In genomic region chr1:162397039-162397448, GRCh38 we compare ENCODE assay signal across 17 cellular contexts. TPM values are rescaled to one million over a fixed set of nuclear protein-coding genes. Genes with fewer than 3 reads are reported as not detected.
DNase-seq lines count a peak whose midpoint lies in the region; ATAC-seq and TF ChIP-seq lines count a peak whose summit lies in the region.
"Had no signal": no experiment of that assay in that cellular context is flagged by ENCODE, and none has a peak within 500 bp of the region (broad histone marks: within the 10 kb centered on the region; RNA-seq: fewer than 3 reads in every experiment).

No MANE protein-coding gene starts in this region.

- WGBS in liver: 68% methylated on average over 3 of the region's 3 CpGs

- peak; percentile 33 to 39 for TF ChIP-seq RAD21 in liver (IDR thresholded peaks at IDR 0.05)

- no peak for ATAC-seq in GM21447 (IDR thresholded peaks at IDR 0.05; ENCODE audit: unreplicated experiment)
- ATAC-seq: left ventricle myocardium superior had no signal

- no peak overlapping the region for H3K27ac ChIP-seq in liver (ENCODE audit: low read depth in 1 of 2, low read length in 2 of 2)
- H3K27ac ChIP-seq: colonic mucosa, epithelial cell of prostate, psoas muscle had no signal

- H3K36me3 ChIP-seq in BE2C: no peaks in the 10 kb centered on the region
- no peaks in the 10 kb centered on the region for H3K36me3 ChIP-seq in liver (ENCODE audit: control insufficient read depth in 4 of 4, insufficient read depth in 3 of 4, low read depth in 1 of 4, low read length in 3 of 4)
- H3K36me3 ChIP-seq: colonic mucosa had no signal

- H3K4me3 Mint-ChIP-seq in activated CD4-positive, alpha-beta memory T cell treated with anti-CD3 and anti-CD28 coated beads for 36 hours: no peak overlapping the region

- no peaks in the 10 kb centered on the region for H3K9me3 Mint-ChIP-seq in activated CD4-positive, alpha-beta memory T cell treated with anti-CD3 and anti-CD28 coated beads for 36 hours

- H3K9me3 ChIP-seq in BE2C (no peaks in the 10 kb centered on the region), liver (ENCODE audit: control insufficient read depth in 4 of 4, low read length in 3 of 4) (no peaks in the 10 kb centered on the region)
- H3K9me3 ChIP-seq: colonic mucosa, psoas muscle had no signal

- no peaks in the 10 kb centered on the region for H3K36me3 Mint-ChIP-seq in activated CD4-positive, alpha-beta memory T cell treated with anti-CD3 and anti-CD28 coated beads for 36 hours

- H3K4me1 Mint-ChIP-seq in activated CD4-positive, alpha-beta memory T cell treated with anti-CD3 and anti-CD28 coated beads for 36 hours (ENCODE audit: low read depth): no peaks in the 10 kb centered on the region

- POLR2A ChIA-PET in activated CD4-positive, alpha-beta memory T cell treated with anti-CD3 and anti-CD28 coated beads for 36 hours (lab: Charles Lee): no interaction called here

- CTCF ChIA-PET in activated CD4-positive, alpha-beta memory T cell treated with anti-CD3 and anti-CD28 coated beads for 36 hours (lab: Charles Lee): no interaction called here

- TF ChIP-seq CTCF in BE2C (IDR thresholded peaks at IDR 0.05; ENCODE audit: low read depth, low read length) (0 out of 2 replicates have a peak, but pooled peaks have one; percentile 9), liver (IDR thresholded peaks at IDR 0.05; ENCODE audit: low read depth, low read length, missing input control) (no peak)

- H3K4me1 ChIP-seq in BE2C: no peaks in the 10 kb centered on the region
- peaks cover 0 to 1% (median 0%) of the 10 kb centered on the region in 4 donors for H3K4me1 ChIP-seq in liver (ENCODE audit: control insufficient read depth in 4 of 4, insufficient read depth in 4 of 4, low read length in 3 of 4)
- H3K4me1 ChIP-seq: colonic mucosa, psoas muscle had no signal

- H3K27me3 Mint-ChIP-seq in activated CD4-positive, alpha-beta memory T cell treated with anti-CD3 and anti-CD28 coated beads for 36 hours: peaks cover 23% of the 10 kb centered on the region

- intact Hi-C loops in activated CD4-positive, alpha-beta memory T cell treated with anti-CD3 and anti-CD28 coated beads for 36 hours (cut with micrococcal nuclease): loop anchor here (10.0 kb wide), 2 partner anchors 492 to 622 kb away; no protein-coding TSS in a partner anchor

- no peak overlapping the region for H3K27ac Mint-ChIP-seq in activated CD4-positive, alpha-beta memory T cell treated with anti-CD3 and anti-CD28 coated beads for 36 hours

- no peak for DNase-seq in BE2C
- DNase-seq in LHCN-M2 (ENCODE audit: low read depth): peak; percentile 30
- peak; percentile 90 for DNase-seq in amniotic epithelial cell (ENCODE audit: low read depth)
- no peak for DNase-seq in activated CD4-positive, alpha-beta memory T cell treated with anti-CD3 and anti-CD28 coated beads for 36 hours
- DNase-seq in NCI-H82 (lab: John Stamatoyannopoulos, UW): no peak
- no peak for DNase-seq in DMS 273 (lab: John Stamatoyannopoulos, UW; ENCODE audit: unreplicated experiment)
- DNase-seq: anterior cingulate cortex, colonic mucosa, left ventricle myocardium superior, NCI-H187 treated with DMSO at 0.1 percent for 48 hours, NCI-H510A treated with DMSO at 0.1 percent for 48 hours, psoas muscle had no signal

- no peaks in the 10 kb centered on the region; the same call in 1 of the 2 replicates for H3K27me3 ChIP-seq in BE2C
- H3K27me3 ChIP-seq in liver (ENCODE audit: control insufficient read depth in 4 of 4, insufficient read depth in 4 of 4, low read length in 3 of 4): peaks cover 0 to 2% (median 0%) of the 10 kb centered on the region in 4 donors
- H3K27me3 ChIP-seq: colonic mucosa had no signal

- no peak overlapping the region for H3K4me3 ChIP-seq in BE2C (ENCODE audit: low read depth, low read length)
- H3K4me3 ChIP-seq in liver (ENCODE audit: low read depth in 1 of 3, low read length in 3 of 3): no peak overlapping the region
- H3K4me3 ChIP-seq: colonic mucosa, psoas muscle had no signal

- no peak overlapping the region for H3K9ac ChIP-seq in liver (ENCODE audit: low read depth in 1 of 2, low read length in 2 of 2)

TF ChIP-seq in liver, 16 proteins besides CTCF, POLR2A, EP300 and RAD21:
- TF ChIP-seq HNF4G (IDR thresholded peaks at IDR 0.05): no peak
- TF ChIP-seq HNF4A (conservative IDR thresholded peaks at IDR 0.05): no peak
- TF ChIP-seq ZBTB33 (IDR thresholded peaks at IDR 0.05): no peak
- TF ChIP-seq MAX (IDR thresholded peaks at IDR 0.05): no peak
- no peak for TF ChIP-seq EGR1 (IDR thresholded peaks at IDR 0.05; ENCODE audit: low read depth in 2 of 2)
- no peak for TF ChIP-seq FOXA2 (IDR thresholded peaks at IDR 0.05)
- no peak for TF ChIP-seq TAF1 (conservative IDR thresholded peaks at IDR 0.05)
- no peak for TF ChIP-seq FOXA1 (IDR thresholded peaks at IDR 0.05)
- TF ChIP-seq GABPA (IDR thresholded peaks at IDR 0.05 in 1 of 2, conservative IDR thresholded peaks at IDR 0.05 in 1 of 2): no peak
- no peak for TF ChIP-seq YY1 (IDR thresholded peaks at IDR 0.05)
- TF ChIP-seq JUND (IDR thresholded peaks at IDR 0.05): no peak
- TF ChIP-seq ATF3 (IDR thresholded peaks at IDR 0.05): no peak
- TF ChIP-seq NR2F2 (IDR thresholded peaks at IDR 0.05): no peak
- TF ChIP-seq REST (IDR thresholded peaks at IDR 0.05): no peak
- TF ChIP-seq RXRA (IDR thresholded peaks at IDR 0.05): no peak
- no peak for TF ChIP-seq SP1 (IDR thresholded peaks at IDR 0.05)

RNA-seq across cellular contexts. Expression of gene SH2D1B, which starts 14.9 kb away (rescaled TPM):
- polyA plus RNA-seq in BE2C (2012; ENCODE audit: insufficient read depth, insufficient read length, low read depth): not detected
- total RNA-seq in LHCN-M2 (2014; rRNA removed): 0.11 and 0.13 TPM in 2 replicates
- 0.04 TPM for polyA plus RNA-seq in LHCN-M2 (2012)
- total RNA-seq in liver: under 1 TPM; 0.33 to 0.84 TPM
- polyA plus RNA-seq in liver: under 1 TPM; 0.17 to 0.28 TPM
- not detected for total RNA-seq in activated CD4-positive, alpha-beta memory T cell treated with anti-CD3 and anti-CD28 coated beads for 36 hours
- total RNA-seq: temporal lobe had no signal
- polyA plus RNA-seq: BJ had no signal

RNA-seq across cellular contexts. Expression of gene C1orf226, which starts 15.5 kb away (rescaled TPM):
- 5.1 TPM for polyA plus RNA-seq in BE2C (2012; ENCODE audit: insufficient read depth, insufficient read length, low read depth)
- total RNA-seq in LHCN-M2 (2014; rRNA removed) (0.32 and 0.63 TPM in 2 replicates), liver (10 to 100 TPM in 1 of 2 donors, 1 to 10 TPM in 1; 2.2 to 25.2 TPM)
- polyA plus RNA-seq in LHCN-M2 (2012): 0.21 TPM
- polyA plus RNA-seq in liver: 10 to 100 TPM in 1 of 2 donors, 1 to 10 TPM in 1; 4.8 to 16.9 TPM
- total RNA-seq in activated CD4-positive, alpha-beta memory T cell treated with anti-CD3 and anti-CD28 coated beads for 36 hours: under 1 TPM; 0.10 to 0.12 TPM

RNA-seq across cellular contexts. Expression of gene SPATA46, which starts 20.4 kb away (rescaled TPM):
- polyA plus RNA-seq in BE2C (2012; ENCODE audit: insufficient read depth, insufficient read length, low read depth): 1.6 TPM
- total RNA-seq in LHCN-M2 (2014; rRNA removed) (not detected in 2 replicates), liver (not detected)
- polyA plus RNA-seq in LHCN-M2 (2012): not detected
- under 1 TPM; 0.06 to 0.17 TPM for polyA plus RNA-seq in liver
- not detected for total RNA-seq in activated CD4-positive, alpha-beta memory T cell treated with anti-CD3 and anti-CD28 coated beads for 36 hours
- total RNA-seq: colonic mucosa, left ventricle myocardium superior, psoas muscle, temporal lobe had no signal
- polyA plus RNA-seq: BJ, psoas muscle had no signal

Comparison
In these comparisons a context has a peak if more than half of its experiments do, and no peak if none do; other contexts are left out.
1. DNase-seq: peak in LHCN-M2 (single experiment) and amniotic epithelial cell (single experiment); none in BE2C (single experiment), activated CD4-positive, alpha-beta memory T cell treated with anti-CD3 and anti-CD28 coated beads for 36 hours (single experiment), NCI-H82 (single experiment) and DMS 273 (single experiment).